ENCODE assay signal across 13 cellular contexts in the genomic region with DNA sequence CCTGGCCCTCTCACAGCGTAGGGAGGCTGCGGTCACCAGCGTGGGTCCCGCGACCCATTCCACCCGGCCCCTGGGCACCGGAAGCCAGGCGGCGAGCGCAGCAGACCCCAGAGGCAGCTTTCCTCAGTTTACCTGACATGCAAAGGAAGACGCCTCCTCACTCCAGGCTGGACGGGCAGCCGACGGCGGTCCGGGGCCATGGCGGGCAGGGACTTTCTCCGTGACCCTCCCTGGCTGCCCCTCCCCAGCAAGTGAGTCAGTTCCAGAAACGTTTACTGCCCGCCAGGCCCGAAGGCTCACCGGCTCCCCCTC. TPM values are rescaled to one million over a fixed set of nuclear protein-coding genes. Genes with fewer than 3 reads are reported as not detected.
DNase-seq lines count a peak whose midpoint lies in the region; ATAC-seq, FAIRE-seq and TF ChIP-seq lines count a peak whose summit lies in the region.
"Had no signal": no experiment of that assay in that cellular context is flagged by ENCODE, and none has a peak within 500 bp of the region (broad histone marks: within the 10 kb centered on the region; RNA-seq: fewer than 3 reads in every experiment).

No MANE protein-coding gene starts in this region.

- CTCF ChIA-PET in HepG2 (lab: Yijun Ruan, JAX; ENCODE audit: low intra/inter-chr PET ratio, low total read pairs), result no interaction called here
- CTCF ChIA-PET in CD4-positive, alpha-beta memory T cell (lab: Charles Lee; ENCODE audit: partially characterized antibody), result no interaction called here

- peaks cover 15 to 33% (median 24%) of the 10 kb centered on the region in 4 donors for H3K4me1 Mint-ChIP-seq in CD4-positive, alpha-beta memory T cell

- TF ChIP-seq POLR2A in HepG2 (IDR thresholded peaks at IDR 0.05; ENCODE audit: insufficient read depth in 1 of 2, low read depth in 2 of 2, low read length in 2 of 2) (no peak), spleen (IDR thresholded peaks at IDR 0.05) (no peak)

- POLR2A ChIA-PET in HepG2 (lab: Yijun Ruan, JAX), result no interaction called here
- POLR2A ChIA-PET in CD4-positive, alpha-beta memory T cell (lab: Charles Lee; ENCODE audit: partially characterized antibody), result no interaction called here

- TF ChIP-seq CTCF in bronchial epithelial cell (IDR thresholded peaks at IDR 0.05; ENCODE audit: insufficient read depth, low read length, severe bottlenecking) (no peak), HepG2 (CRISPR knock-in tag; IDR thresholded peaks at IDR 0.05) (no peak), spleen (IDR thresholded peaks at IDR 0.05 in 8 of 11, conservative IDR thresholded peaks at IDR 0.05 in 3 of 11) (no peak)

- H3K4me3 Mint-ChIP-seq in CD4-positive, alpha-beta memory T cell, result no peak overlapping the region
- H3K4me3 Mint-ChIP-seq: activated T-helper 1 cell treated with anti-CD3 and anti-CD28 coated beads, Interleukin-12 subunit alpha, Interleukin-12 subunit beta, Interleukin-2, Interleukin-4 antibody, amounts not matched to agents 30 ng/mL and 10 ng/mL and 1 ng/mL, durations not matched to agents 14 hours and 24 hours and 36 hours; central memory CD8-positive, alpha-beta T cell had no signal

- H3K27ac ChIP-seq in HepG2 (ENCODE audit: extremely low read length, insufficient read depth, low read length) (peak overlapping the region; percentile 59), spleen (peak overlapping the region; percentile 74 to 99 (median 86))
- H3K27ac ChIP-seq in CD4-positive, alpha-beta memory T cell (ENCODE audit: low read depth, low read length), result no peak overlapping the region
- H3K27ac ChIP-seq: SJCRH30 had no signal

- no peaks in the 10 kb centered on the region for H3K27me3 Mint-ChIP-seq in CD4-positive, alpha-beta memory T cell
- H3K27me3 Mint-ChIP-seq: central memory CD8-positive, alpha-beta T cell had no signal

- DNase-seq in bronchial epithelial cell (ENCODE audit: low read depth) (no peak), HepG2 (ENCODE audit: low spot score) (no peak), spleen (no peak), NCI-H82 treated with DMSO at 0.1 percent for 48 hours (lab: John Stamatoyannopoulos, UW; ENCODE audit: unreplicated experiment) (no peak), NCI-H2029 treated with DMSO at 0.1 percent for 48 hours (lab: John Stamatoyannopoulos, UW) (no peak), DMS153 (lab: John Stamatoyannopoulos, UW) (no peak)
- no peak for DNase-seq in CD4-positive, alpha-beta memory T cell
- DNase-seq: NCI-H1092 treated with DMSO at 0.1 percent for 48 hours, NCI-H524, SJCRH30 had no signal

- H3K4me3 ChIP-seq in bronchial epithelial cell (ENCODE audit: low read depth, low read length) (peak overlapping the region; percentile 31), HepG2 (replicated peaks in 1 of 3; ENCODE audit: insufficient read depth in 1 of 3, low read depth in 2 of 3, low read length in 3 of 3) (peak overlapping the region in 1 of 3 experiments; percentile 34; a peak in 2 of 6 replicates), spleen (peak overlapping the region in 7 of 8 donors; percentile 19 to 92 (median 24))
- no peak overlapping the region for H3K4me3 ChIP-seq in CD4-positive, alpha-beta memory T cell (ENCODE audit: low read length in 2 of 2)
- H3K4me3 ChIP-seq: SJCRH30 had no signal

- no peak overlapping the region for H3K9ac ChIP-seq in HepG2 (ENCODE audit: insufficient read depth, low read depth, low read length)

- no peak overlapping the region for H2AFZ ChIP-seq in HepG2 (ENCODE audit: low read length)

- intact Hi-C loops in HepG2 (cut with micrococcal nuclease; ENCODE audit: unreplicated experiment), result no loop called here
- intact Hi-C loops in spleen (cut with DNase I; ENCODE audit: low total_unique reads), result no loop called here
- intact Hi-C loops in CD4-positive, alpha-beta memory T cell (cut with micrococcal nuclease), result no loop called here

- no TSS peak for BruUV-seq in HepG2 (replicated peaks; lab: Mats Ljungman, UMichigan)

- H3K4me2 ChIP-seq in HepG2 (ENCODE audit: low read depth, low read length), result peak overlapping the region; percentile 46

- TF ChIP-seq EP300 in Ishikawa (IDR thresholded peaks at IDR 0.05; ENCODE audit: borderline replicate concordance) (no peak), HepG2 (IDR thresholded peaks at IDR 0.05; ENCODE audit: low read depth in 2 of 2, low read length in 2 of 2) (no peak), HepG2 (CRISPR knock-in tag; IDR thresholded peaks at IDR 0.05; ENCODE audit: borderline replicate concordance) (no peak)

- peaks cover 10 to 14% of the 10 kb centered on the region in 2 donors for H3K36me3 Mint-ChIP-seq in CD4-positive, alpha-beta memory T cell

- H3K27ac Mint-ChIP-seq in CD4-positive, alpha-beta memory T cell, result no peak overlapping the region
- H3K27ac Mint-ChIP-seq: activated T-helper 1 cell treated with anti-CD3 and anti-CD28 coated beads, Interleukin-12 subunit alpha, Interleukin-12 subunit beta, Interleukin-2, Interleukin-4 antibody, amounts not matched to agents 30 ng/mL and 10 ng/mL and 1 ng/mL, durations not matched to agents 14 hours and 24 hours and 36 hours had no signal

- in situ Hi-C loops in HepG2 (cut with HindIII; ENCODE audit: extremely low pct_ligation_motif_present, low pct_unique_long_range_greater_than_20kb), result no loop called here

- peaks cover 0 to 2% (median 0%) of the 10 kb centered on the region in 8 donors for H3K9me3 Mint-ChIP-seq in CD4-positive, alpha-beta memory T cell
- H3K9me3 Mint-ChIP-seq: activated T-helper 1 cell treated with anti-CD3 and anti-CD28 coated beads, Interleukin-12 subunit alpha, Interleukin-12 subunit beta, Interleukin-2, Interleukin-4 antibody, amounts not matched to agents 30 ng/mL and 10 ng/mL and 1 ng/mL, durations not matched to agents 14 hours and 24 hours and 36 hours; central memory CD8-positive, alpha-beta T cell had no signal

- H3K27me3 ChIP-seq in bronchial epithelial cell (ENCODE audit: control insufficient read depth, insufficient read depth, low read length) (no peaks in the 10 kb centered on the region), HepG2 (ENCODE audit: control insufficient read depth in 1 of 2, insufficient read depth in 2 of 2, low read length in 2 of 2) (no peaks in the 10 kb centered on the region), spleen (replicated peaks in 1 of 7) (no peaks in the 10 kb centered on the region)
- H3K27me3 ChIP-seq in CD4-positive, alpha-beta memory T cell (ENCODE audit: insufficient read depth, low read length), result no peaks in the 10 kb centered on the region
- H3K27me3 ChIP-seq: SJCRH30 had no signal

- peaks cover 65% of the 10 kb centered on the region for H3K79me2 ChIP-seq in HepG2 (ENCODE audit: insufficient read depth, low read length)

- TF ChIP-seq RAD21 in Ishikawa (IDR thresholded peaks at IDR 0.05; ENCODE audit: low read depth) (no peak), HepG2 (CRISPR knock-in tag; IDR thresholded peaks at IDR 0.05) (no peak)

- H3K36me3 ChIP-seq in bronchial epithelial cell (ENCODE audit: control insufficient read depth, insufficient read depth, low read length) (peaks cover 11% of the 10 kb centered on the region), HepG2 (replicated peaks in 1 of 2; ENCODE audit: control insufficient read depth in 1 of 2, insufficient read depth in 2 of 2, low read length in 2 of 2) (no peaks in the 10 kb centered on the region; a peak in 1 of 5 replicates), spleen (peaks cover 0 to 58% (median 12%) of the 10 kb centered on the region in 6 donors)
- no peaks in the 10 kb centered on the region for H3K36me3 ChIP-seq in CD4-positive, alpha-beta memory T cell (ENCODE audit: insufficient read depth, low read length)

- H3K4me1 ChIP-seq in HepG2 (ENCODE audit: insufficient read depth, low read length) (peaks cover 62% of the 10 kb centered on the region), spleen (peaks cover 35 to 91% (median 83%) of the 10 kb centered on the region in 6 donors)
- H3K4me1 ChIP-seq in CD4-positive, alpha-beta memory T cell (ENCODE audit: insufficient read depth, low read length), result peaks cover 37% of the 10 kb centered on the region

- WGBS in HepG2 (ENCODE audit: low lambda C conversion rate), result 83% methylated on average over 12 of the region's 22 CpGs
- 55 to 96% (median 68%) methylated on average over 7 to 22 of the region's 22 CpGs for WGBS in spleen, 5 donors

- peaks cover 12% of the 10 kb centered on the region for H4K20me1 ChIP-seq in HepG2 (ENCODE audit: insufficient read depth, low read length)

- ATAC-seq in HepG2, result no peak

- FAIRE-seq in bronchial epithelial cell (lab: Jason Lieb, UNC) (no peak), HepG2 (lab: Jason Lieb, UNC) (no peak)

- H3K9me3 ChIP-seq in HepG2 (ENCODE audit: low read length), result no peaks in the 10 kb centered on the region
- no peaks in the 10 kb centered on the region for H3K9me3 ChIP-seq in spleen
- H3K9me3 ChIP-seq in CD4-positive, alpha-beta memory T cell (ENCODE audit: control insufficient read depth in 1 of 2, low read length in 2 of 2), result no peaks in the 10 kb centered on the region
- H3K9me3 ChIP-seq: SJCRH30 had no signal

RNA-seq across cellular contexts. Expression of a gene that starts 5.5 kb away (rescaled TPM):
- total RNA-seq in bronchial epithelial cell (16.8 and 22.8 TPM in 2 replicates), HepG2 (2016; rRNA removed; fragmentation: Illumina TruSeq; extraction: Trizol) (5.8 and 10.4 TPM in 2 replicates), spleen (100 to 1,000 TPM in 5 of 7 donors, 10 to 100 TPM in 2; 51.7 to 230 (median 168) TPM)
- total RNA-seq in HepG2 (2016; cell fraction: cytosol; rRNA removed; fragmentation: Illumina TruSeq; extraction: Trizol; ENCODE audit: low read depth), result 3.3 and 3.8 TPM in 2 replicates
- total RNA-seq in HepG2 (2016; cell fraction: insoluble cytoplasmic fraction; rRNA removed; fragmentation: Illumina TruSeq; extraction: Trizol), result 6.5 and 12.4 TPM in 2 replicates
- 7.7 and 8.1 TPM in 2 replicates for total RNA-seq in HepG2 (2016; cell fraction: membrane; rRNA removed; fragmentation: Illumina TruSeq; extraction: Trizol)
- total RNA-seq in HepG2 (2016; cell fraction: nucleus; rRNA removed; fragmentation: Illumina TruSeq; extraction: Trizol), result 10.4 and 12.1 TPM in 2 replicates
- polyA plus RNA-seq in HepG2 (2011; rRNA removed) (8.6 and 10.8 TPM in 2 replicates), spleen (10 to 100 TPM; 16.2 to 62.0 (median 29.8) TPM)
- 4.1 and 8.0 TPM in 2 replicates for polyA plus RNA-seq in HepG2 (2011; cell fraction: cytosol; rRNA removed)
- polyA plus RNA-seq in HepG2 (2011; cell fraction: nucleus; rRNA removed), result 53.6 and 82.3 TPM in 2 replicates
- 10.8 and 11.3 TPM in 2 replicates for polyA plus RNA-seq in HepG2 (2012)
- 1.0 and 1.1 TPM in 2 replicates for polyA plus RNA-seq in HepG2 (2016; cell fraction: cytosol; fragmentation: Illumina TruSeq; extraction: Trizol; ENCODE audit: low read depth)
- 6.7 and 7.7 TPM in 2 replicates for polyA plus RNA-seq in HepG2 (2016; cell fraction: insoluble cytoplasmic fraction; fragmentation: Illumina TruSeq; extraction: Trizol; ENCODE audit: low read depth)
- polyA plus RNA-seq in HepG2 (2016; cell fraction: membrane; fragmentation: Illumina TruSeq; extraction: Trizol; ENCODE audit: low read depth), result 2.8 and 3.4 TPM in 2 replicates
- polyA plus RNA-seq in HepG2 (2016; cell fraction: nucleus; fragmentation: Illumina TruSeq; extraction: Trizol; ENCODE audit: insufficient read depth, low read depth), result 33.1 and 36.3 TPM in 2 replicates
- 21.5 and 30.2 TPM in 2 replicates for polyA minus RNA-seq in HepG2 (2011; rRNA and poly(A)+ RNA removed; ENCODE audit: low replicate concordance)
- polyA minus RNA-seq in HepG2 (2011; cell fraction: cytosol; rRNA and poly(A)+ RNA removed), result 9.8 and 12.0 TPM in 2 replicates
- polyA minus RNA-seq in HepG2 (2011; cell fraction: nucleus; rRNA and poly(A)+ RNA removed), result 13.0 and 13.4 TPM in 2 replicates
- total RNA-seq in CD4-positive, alpha-beta memory T cell, result 10 to 100 TPM; 92.6 to 98.6 TPM
- 1 to 10 TPM in 1 of 2 donors, under 1 TPM in 1; 0.37 to 3.5 TPM for polyA plus RNA-seq in CD4-positive, alpha-beta memory T cell

RNA-seq across cellular contexts. Expression of a gene that starts 37.1 kb away (rescaled TPM):
- 110 and 117 TPM in 2 replicates for total RNA-seq in bronchial epithelial cell
- total RNA-seq in HepG2 (2016; rRNA removed; fragmentation: Illumina TruSeq; extraction: Trizol), result 28.4 and 43.6 TPM in 2 replicates
- total RNA-seq in HepG2 (2016; cell fraction: cytosol; rRNA removed; fragmentation: Illumina TruSeq; extraction: Trizol; ENCODE audit: low read depth), result 18.3 and 20.2 TPM in 2 replicates
- 23.3 and 42.4 TPM in 2 replicates for total RNA-seq in HepG2 (2016; cell fraction: insoluble cytoplasmic fraction; rRNA removed; fragmentation: Illumina TruSeq; extraction: Trizol)
- total RNA-seq in HepG2 (2016; cell fraction: membrane; rRNA removed; fragmentation: Illumina TruSeq; extraction: Trizol), result 47.5 and 49.4 TPM in 2 replicates
- total RNA-seq in HepG2 (2016; cell fraction: nucleus; rRNA removed; fragmentation: Illumina TruSeq; extraction: Trizol), result 33.1 and 35.0 TPM in 2 replicates
- 27.5 and 40.8 TPM in 2 replicates for polyA plus RNA-seq in HepG2 (2011; rRNA removed)
- polyA plus RNA-seq in HepG2 (2011; cell fraction: cytosol; rRNA removed), result 31.3 and 45.7 TPM in 2 replicates
- polyA plus RNA-seq in HepG2 (2011; cell fraction: nucleus; rRNA removed), result 143 and 178 TPM in 2 replicates
- 38.3 and 41.3 TPM in 2 replicates for polyA plus RNA-seq in HepG2 (2012)
- polyA plus RNA-seq in HepG2 (2016; cell fraction: cytosol; fragmentation: Illumina TruSeq; extraction: Trizol; ENCODE audit: low read depth), result 12.4 and 14.0 TPM in 2 replicates
- polyA plus RNA-seq in HepG2 (2016; cell fraction: insoluble cytoplasmic fraction; fragmentation: Illumina TruSeq; extraction: Trizol; ENCODE audit: low read depth), result 24.8 and 28.5 TPM in 2 replicates
- 31.5 and 34.3 TPM in 2 replicates for polyA plus RNA-seq in HepG2 (2016; cell fraction: membrane; fragmentation: Illumina TruSeq; extraction: Trizol; ENCODE audit: low read depth)
- polyA plus RNA-seq in HepG2 (2016; cell fraction: nucleus; fragmentation: Illumina TruSeq; extraction: Trizol; ENCODE audit: insufficient read depth, low read depth), result 76.9 and 78.9 TPM in 2 replicates
- polyA minus RNA-seq in HepG2 (2011; rRNA and poly(A)+ RNA removed; ENCODE audit: low replicate concordance), result 2.2 and 54.9 TPM in 2 replicates
- polyA minus RNA-seq in HepG2 (2011; cell fraction: cytosol; rRNA and poly(A)+ RNA removed), result 24.1 and 27.3 TPM in 2 replicates
- 21.8 and 30.2 TPM in 2 replicates for polyA minus RNA-seq in HepG2 (2011; cell fraction: nucleus; rRNA and poly(A)+ RNA removed)
- total RNA-seq in spleen, result 10 to 100 TPM; 52.1 to 85.0 (median 75.3) TPM
- polyA plus RNA-seq in spleen, result 100 to 1,000 TPM in 1 of 3 donors, 10 to 100 TPM in 2; 44.0 to 107 (median 46.7) TPM
- total RNA-seq in CD4-positive, alpha-beta memory T cell, result 100 to 1,000 TPM; 112 to 114 TPM
- polyA plus RNA-seq in CD4-positive, alpha-beta memory T cell, result 10 to 100 TPM; 11.0 to 43.5 TPM

Comparison
In these comparisons a context has a peak if more than half of its experiments do, and no peak if none do; other contexts are left out.
1. H3K4me3 ChIP-seq: peak in bronchial epithelial cell (single experiment) and spleen (7 of 8); none in CD4-positive, alpha-beta memory T cell (0 of 2).